In genomic region chr16:10964891-10965326, GRCh38 we compare ENCODE assay signal across 8 cellular contexts. TPM values are rescaled to one million over a fixed set of nuclear protein-coding genes. Genes with fewer than 3 reads are reported as not detected.
DNase-seq lines count a peak whose midpoint lies in the region; ATAC-seq lines count a peak whose summit lies in the region.

No MANE protein-coding gene starts in this region.

- POLR2A ChIA-PET in activated CD4-positive, alpha-beta memory T cell treated with anti-CD3 and anti-CD28 coated beads, Interleukin-2, amount 10 ng/mL, durations not matched to agents 7 days and 5 days (lab: Charles Lee), result interaction anchor here (0.6 to 15.3 kb wide), 27 partner anchors 8 to 777 kb away, joined by 3 to 309 read pairs (median 3); partner anchors contain the start of genes LITAF, SOCS1 and TXNDC11

- ATAC-seq in GM18517 (IDR thresholded peaks at IDR 0.05; ENCODE audit: unreplicated experiment), result peak; percentile 50
- ATAC-seq in HG03159 (IDR thresholded peaks at IDR 0.05; ENCODE audit: unreplicated experiment), result peak; percentile 42
- ATAC-seq in HG02938 (IDR thresholded peaks at IDR 0.05; ENCODE audit: unreplicated experiment), result no peak

- peaks cover 2% of the 10 kb centered on the region; the same call in 1 of the 2 replicates for H3K4me1 ChIP-seq in HAP-1

- no peaks in the 10 kb centered on the region for H3K27me3 Mint-ChIP-seq in activated CD4-positive, alpha-beta memory T cell treated with anti-CD3 and anti-CD28 coated beads, Interleukin-2, amount 10 ng/mL, durations not matched to agents 7 days and 5 days

- in situ Hi-C loops in HAP-1 (cut with MboI; ENCODE audit: low sequenced_read_pairs), result loop anchor here (5.0 to 25.0 kb wide), 4 partner anchors 297 to 672 kb away; no protein-coding TSS in a partner anchor

- peaks cover 84% of the 10 kb centered on the region for H3K4me1 Mint-ChIP-seq in activated CD4-positive, alpha-beta memory T cell treated with anti-CD3 and anti-CD28 coated beads, Interleukin-2, amount 10 ng/mL, durations not matched to agents 7 days and 5 days

- H3K27me3 ChIP-seq in HAP-1 (ENCODE audit: low read depth), result no peaks in the 10 kb centered on the region

- H3K36me3 ChIP-seq in HAP-1 (replicated peaks), result peaks cover 2% of the 10 kb centered on the region

- peaks cover 4% of the 10 kb centered on the region for H3K9me3 Mint-ChIP-seq in activated CD4-positive, alpha-beta memory T cell treated with anti-CD3 and anti-CD28 coated beads, Interleukin-2, amount 10 ng/mL, durations not matched to agents 7 days and 5 days

- CTCF ChIA-PET in activated CD4-positive, alpha-beta memory T cell treated with anti-CD3 and anti-CD28 coated beads, Interleukin-2, amount 10 ng/mL, durations not matched to agents 7 days and 5 days (lab: Charles Lee), result interaction anchor here (0.8 to 12.6 kb wide), 34 partner anchors 8 to 1103 kb away, joined by 3 to 233 read pairs (median 6); partner anchors contain the start of gene SOCS1

- H3K9me3 ChIP-seq in HAP-1, result no peaks in the 10 kb centered on the region

- H3K27ac Mint-ChIP-seq in activated CD4-positive, alpha-beta memory T cell treated with anti-CD3 and anti-CD28 coated beads, Interleukin-2, amount 10 ng/mL, durations not matched to agents 7 days and 5 days, result peak overlapping the region; percentile 95

- no peak overlapping the region for H3K4me3 ChIP-seq in HAP-1

- peak overlapping the region; percentile 57 for H3K4me3 Mint-ChIP-seq in activated CD4-positive, alpha-beta memory T cell treated with anti-CD3 and anti-CD28 coated beads, Interleukin-2, amount 10 ng/mL, durations not matched to agents 7 days and 5 days

- H3K36me3 Mint-ChIP-seq in activated CD4-positive, alpha-beta memory T cell treated with anti-CD3 and anti-CD28 coated beads, Interleukin-2, amount 10 ng/mL, durations not matched to agents 7 days and 5 days (ENCODE audit: low read depth), result peaks cover 40% of the 10 kb centered on the region

- DNase-seq in activated CD4-positive, alpha-beta memory T cell treated with anti-CD3 and anti-CD28 coated beads, Interleukin-2, amount 10 ng/mL, durations not matched to agents 7 days and 5 days, result peak; percentile 78
- peak; percentile 76 for DNase-seq in stimulated activated CD4-positive, alpha-beta T cell treated with anti-CD3 and anti-CD28 coated beads, Interleukin-15, amount 100 ng/mL, for 24 hours
- no peak for DNase-seq in HAP-1 (ENCODE audit: low spot score in 2 of 2)
- no peak for DNase-seq in GM03348 (ENCODE audit: low spot score)
- no peak for DNase-seq in retina

RNA-seq across cellular contexts. Expression of gene CLEC16A, which starts 20.5 kb away (rescaled TPM):
- total RNA-seq in activated CD4-positive, alpha-beta memory T cell treated with anti-CD3 and anti-CD28 coated beads, Interleukin-2, amount 10 ng/mL, durations not matched to agents 7 days and 5 days, result 10 to 100 TPM; 30.3 to 32.4 TPM

RNA-seq across cellular contexts. Expression of gene DEXI, which starts 22.6 kb away (rescaled TPM):
- total RNA-seq in activated CD4-positive, alpha-beta memory T cell treated with anti-CD3 and anti-CD28 coated beads, Interleukin-2, amount 10 ng/mL, durations not matched to agents 7 days and 5 days, result 10 to 100 TPM; 24.2 to 24.7 TPM

Comparison
In these comparisons a context has a peak if more than half of its experiments do, and no peak if none do; other contexts are left out.
1. DNase-seq: peak in activated CD4-positive, alpha-beta memory T cell treated with anti-CD3 and anti-CD28 coated beads, Interleukin-2, amount 10 ng/mL, durations not matched to agents 7 days and 5 days (single experiment) and stimulated activated CD4-positive, alpha-beta T cell treated with anti-CD3 and anti-CD28 coated beads, Interleukin-15, amount 100 ng/mL, for 24 hours (single experiment); none in HAP-1 (0 of 2), GM03348 (single experiment) and retina (single experiment).